Comparison of ENCODE assay signal across 8 cellular contexts in the genomic region with DNA sequence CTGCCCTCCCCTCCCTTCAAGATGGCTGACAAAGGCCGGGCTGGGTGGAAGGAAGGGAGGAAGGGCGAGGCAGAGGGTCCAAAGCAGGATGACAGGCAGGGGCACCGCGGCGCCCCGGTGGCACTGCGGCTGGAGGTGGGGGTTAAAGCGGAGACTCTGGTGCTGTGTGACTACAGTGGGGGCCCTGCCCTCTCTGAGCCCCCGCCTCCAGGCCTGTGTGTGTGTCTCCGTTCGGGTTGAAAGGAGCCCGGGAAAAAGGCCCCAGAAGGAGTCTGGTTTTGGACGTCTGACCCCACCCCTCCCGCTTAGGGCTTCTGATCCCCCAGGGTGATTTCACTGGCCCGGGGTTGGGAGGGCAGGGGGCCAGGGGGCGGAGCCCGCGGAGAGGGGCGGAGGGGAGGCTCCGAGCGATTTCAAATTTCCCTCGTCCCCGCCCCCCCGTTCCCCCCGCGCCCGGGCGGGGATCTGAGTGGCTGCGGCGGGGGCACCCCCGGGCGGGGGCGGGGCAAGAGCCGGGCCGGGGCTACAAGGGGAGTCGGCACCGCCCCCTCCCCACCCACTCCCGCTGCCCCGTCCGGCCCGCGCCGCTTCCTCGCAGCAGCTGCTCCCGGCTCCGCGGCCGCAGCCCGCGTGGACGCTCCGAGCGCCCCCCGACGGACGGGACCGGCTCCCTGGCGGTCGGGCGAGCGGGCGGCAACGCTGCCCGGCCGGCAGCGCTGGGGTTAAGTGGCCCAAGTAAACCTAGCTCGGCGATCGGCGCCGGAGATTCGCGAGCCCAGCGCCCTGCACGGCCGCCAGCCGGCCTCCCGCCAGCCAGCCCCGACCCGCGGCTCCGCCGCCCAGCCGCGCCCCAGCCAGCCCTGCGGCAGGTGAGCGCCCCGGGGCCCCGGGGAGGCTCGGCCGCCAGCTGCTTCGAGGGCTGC. TPM values are rescaled to one million over a fixed set of nuclear protein-coding genes. Genes with fewer than 3 reads are reported as not detected.
DNase-seq lines count a peak whose midpoint lies in the region; ATAC-seq and TF ChIP-seq lines count a peak whose summit lies in the region.

A gene (plus strand): TSS at position 555 of the 923 bp plus-strand sequence. CDS start 17,939 bp downstream, outside the sequence.

- CTCF ChIA-PET in CD4-positive, alpha-beta T cell (lab: Charles Lee), result interaction anchor here (1.1 to 2.7 kb wide), 5 partner anchors 9 to 21 kb away, joined by 3 to 16 read pairs (median 4); a partner anchor contains a TSS
- CTCF ChIA-PET in RWPE1 (lab: Yijun Ruan, JAX), result interaction anchor here (0.7 to 3.4 kb wide), 8 partner anchors 17 to 334 kb away, joined by 3 to 29 read pairs (median 4); a partner anchor contains a TSS

- no peak within 1 kb of the TSS for H4K8ac ChIP-seq in neuronal stem cell (ENCODE audit: low read depth, low read length)

- H3K27me3 ChIP-seq in CD4-positive, alpha-beta T cell (ENCODE audit: control insufficient read depth, insufficient read depth, low read length), result no peaks in the 10 kb centered on the region
- H3K27me3 ChIP-seq in neuronal stem cell (ENCODE audit: control insufficient read depth in 3 of 3, insufficient read depth in 3 of 3, low read depth in 1 of 3, low read length in 3 of 3), result no peaks in the 10 kb centered on the region

- peak within 1 kb of the TSS; percentile 93 to 98 for H3K4me3 ChIP-seq in neuronal stem cell (ENCODE audit: low read length in 2 of 2)

- peak within 1 kb of the TSS; percentile 97 for H2AFZ ChIP-seq in neuronal stem cell (ENCODE audit: low read length)

- H3K4me1 ChIP-seq in neuronal stem cell (ENCODE audit: control insufficient read depth in 2 of 2, insufficient read depth in 1 of 2, low read depth in 1 of 2, low read length in 2 of 2), result peaks cover 16 to 24% of the 10 kb centered on the region in 2 donors

- ATAC-seq in CD4-positive, alpha-beta T cell (ENCODE audit: poor library complexity), result peak; percentile 76
- peak; percentile 65 for ATAC-seq in GM19438 (IDR thresholded peaks at IDR 0.05; ENCODE audit: low read depth, unreplicated experiment)

- WGBS in neuronal stem cell (ENCODE audit: extremely low coverage in 2 of 2, insufficient read length in 2 of 2, insufficient replicate concordance in 1 of 2), 2 donors, result no CpG with 5 or more reads among the region's 92 CpGs

- H2BK120ac ChIP-seq in neuronal stem cell (ENCODE audit: low read depth, low read length), result peak within 1 kb of the TSS; percentile 64

- no peaks in the 10 kb centered on the region for H3K9me3 Mint-ChIP-seq in CD4-positive, alpha-beta T cell

- DNase-seq in CD4-positive, alpha-beta T cell, result peak; percentile 31 to 73 (median 60)
- peak; percentile 96 for DNase-seq in HuH-7 (ENCODE audit: low spot score)
- peak; percentile 85 for DNase-seq in RWPE1 (ENCODE audit: low spot score)
- DNase-seq in activated effector memory CD4-positive, alpha-beta T cell treated with anti-CD3 and anti-CD28 coated beads, Interleukin-2, amount 50 U/mL, for 16 hours, result peak; percentile 91
- DNase-seq in foreskin melanocyte, result peak; percentile 55
- peak; percentile 91 for DNase-seq in neuronal stem cell (ENCODE audit: low spot score)
- DNase-seq in substantia nigra (lab: John Stamatoyannopoulos, UW), result peak in 44 of 49 donors; percentile 12 to 85 (median 64)

- peak within 1 kb of the TSS; percentile 62 for H2AK5ac ChIP-seq in neuronal stem cell (ENCODE audit: low read depth, low read length)

- H3K79me1 ChIP-seq in neuronal stem cell (ENCODE audit: low read depth, low read length), result peaks cover 5% of the 10 kb centered on the region

- peak within 1 kb of the TSS; percentile 89 for H3K4me3 Mint-ChIP-seq in CD4-positive, alpha-beta T cell

- intact Hi-C loops in CD4-positive, alpha-beta T cell (cut with DNase I, micrococcal nuclease), result loop anchor here in 1 of 2 experiments (1.0 kb wide), 1 partner anchor 19 kb away; a partner anchor contains a TSS

- H3K14ac ChIP-seq in neuronal stem cell (ENCODE audit: low read length), result peak within 1 kb of the TSS; percentile 39

- peaks cover 13% of the 10 kb centered on the region for H3K4me1 Mint-ChIP-seq in CD4-positive, alpha-beta T cell (ENCODE audit: low read depth)

- no peaks in the 10 kb centered on the region for H3K36me3 Mint-ChIP-seq in CD4-positive, alpha-beta T cell (ENCODE audit: low read depth)

- H3K9me3 ChIP-seq in CD4-positive, alpha-beta T cell (ENCODE audit: control insufficient read depth, low read length), result no peaks in the 10 kb centered on the region
- no peaks in the 10 kb centered on the region for H3K9me3 ChIP-seq in neuronal stem cell (replicated peaks in 1 of 2; ENCODE audit: control insufficient read depth in 2 of 2, insufficient read depth in 1 of 2, low read depth in 1 of 2, low read length in 2 of 2)

- H4K91ac ChIP-seq in neuronal stem cell (ENCODE audit: low read depth, low read length, poor library complexity), result peak within 1 kb of the TSS; percentile 17

- peak within 1 kb of the TSS; percentile 95 for H3K4me2 ChIP-seq in neuronal stem cell (ENCODE audit: insufficient read depth, low read length, poor library complexity, severe bottlenecking)

- H3K4ac ChIP-seq in neuronal stem cell (ENCODE audit: low read length), result peak within 1 kb of the TSS; percentile 78

- peak within 1 kb of the TSS; percentile 93 for H3K18ac ChIP-seq in neuronal stem cell (ENCODE audit: low read length)

- H2BK5ac ChIP-seq in neuronal stem cell (ENCODE audit: low read length), result peak within 1 kb of the TSS; percentile 44

- H3K27ac ChIP-seq in CD4-positive, alpha-beta T cell (ENCODE audit: low read depth, low read length), result no peak within 1 kb of the TSS
- H3K27ac ChIP-seq in RWPE1 (peak within 1 kb of the TSS; percentile 38), neuronal stem cell (replicated peaks; ENCODE audit: low read length) (peak within 1 kb of the TSS; percentile 71), substantia nigra (ENCODE audit: low read depth, low read length, poor library complexity, severe bottlenecking) (peak within 1 kb of the TSS; percentile 42)

- no peaks in the 10 kb centered on the region for H3K27me3 Mint-ChIP-seq in CD4-positive, alpha-beta T cell

- POLR2A ChIA-PET in CD4-positive, alpha-beta T cell (lab: Charles Lee), result interaction anchor here (1.2 to 2.4 kb wide), 3 partner anchors 9 to 24 kb away, joined by 5 to 22 read pairs (median 11); a partner anchor contains a TSS
- POLR2A ChIA-PET in RWPE1 (lab: Yijun Ruan, JAX; ENCODE audit: low non-redundant PET), result interaction anchor here (0.6 kb wide), 1 partner anchor 1214 kb away, joined by 3 read pairs; no protein-coding TSS in a partner anchor

- peak within 1 kb of the TSS; percentile 94 for H3K9ac ChIP-seq in neuronal stem cell (ENCODE audit: low read depth, low read length, poor library complexity)

- no peak for TF ChIP-seq CTCF in CD4-positive, alpha-beta T cell (IDR thresholded peaks at IDR 0.05)
- TF ChIP-seq CTCF in RWPE1 (conservative IDR thresholded peaks at IDR 0.05; ENCODE audit: low read depth), result no peak; the same call in 1 of the 2 replicates

- H3K27ac Mint-ChIP-seq in CD4-positive, alpha-beta T cell, result no peak within 1 kb of the TSS

- H3K23ac ChIP-seq in neuronal stem cell (ENCODE audit: low read depth, low read length, poor library complexity), result peak within 1 kb of the TSS; percentile 90

- no peaks in the 10 kb centered on the region for H3K36me3 ChIP-seq in neuronal stem cell (replicated peaks in 1 of 2; ENCODE audit: control insufficient read depth in 2 of 2, insufficient read depth in 2 of 2, low read length in 2 of 2)

- H2BK12ac ChIP-seq in neuronal stem cell (ENCODE audit: low read length), result peak within 1 kb of the TSS; percentile 82

- peak within 1 kb of the TSS; percentile 83 for H2BK15ac ChIP-seq in neuronal stem cell (ENCODE audit: low read length)

RNA-seq across cellular contexts. Expression of the gene that starts here (rescaled TPM):
- total RNA-seq in CD4-positive, alpha-beta T cell, result under 1 TPM; 0.28 to 0.33 TPM
- 47.1 TPM for polyA plus RNA-seq in neuronal stem cell (2013, experiment 1 of 2)
- polyA plus RNA-seq in neuronal stem cell (2013, experiment 2 of 2), result 47.3 TPM

Comparison
In these comparisons a context has a peak if more than half of its experiments do, and no peak if none do; other contexts are left out.
1. Peak in DNase-seq and ATAC-seq in CD4-positive, alpha-beta T cell; RNA of the gene not detected or under 1 TPM.